ENCODE assay signal across 19 cellular contexts in genomic region chr11:68044898-68045351, GRCh38. TPM values are rescaled to one million over a fixed set of nuclear protein-coding genes. Genes with fewer than 3 reads are reported as not detected.
A peak's percentile ranks its signal among the peaks of the same experiment; 100 is the strongest.
DNase-seq lines count a peak whose midpoint lies in the region; ATAC-seq, FAIRE-seq and TF ChIP-seq lines count a peak whose summit lies in the region.
"Had no signal": no experiment of that assay in that cellular context is flagged by ENCODE, and none has a peak within 500 bp of the region (broad histone marks: within the 10 kb centered on the region; RNA-seq: fewer than 3 reads in every experiment).

No MANE protein-coding gene starts in this region.

- no peak overlapping the region for H2BK12ac ChIP-seq in H9 (ENCODE audit: insufficient read length, low read depth, low read length)
- no peak overlapping the region for H2BK12ac ChIP-seq in H1 (ENCODE audit: low read depth, low read length)

- no peak for TF ChIP-seq CTCF in H9 (conservative IDR thresholded peaks at IDR 0.05)
- no peak for TF ChIP-seq CTCF in H1 (IDR thresholded peaks at IDR 0.05; ENCODE audit: control extremely low read depth in 1 of 3, insufficient read depth in 1 of 3, low read depth in 1 of 3, low read length in 3 of 3)

- H3K27ac Mint-ChIP-seq in H9 = no peak overlapping the region
- H3K27ac Mint-ChIP-seq in stimulated activated effector memory CD8-positive, alpha-beta T cell treated with anti-CD3 and anti-CD28 coated beads, Interleukin-12 subunit alpha, Interleukin-12 subunit beta, amount 100 ng/mL, for 72 hours = peak overlapping the region; percentile 20
- H3K27ac Mint-ChIP-seq: CD8-positive, alpha-beta T cell; IgD-negative memory B cell had no signal

- no peak overlapping the region for H3T11ph ChIP-seq in H9 (ENCODE audit: low read length)

- no peak for FAIRE-seq in H1 (lab: Jason Lieb, UNC)
- FAIRE-seq: G401.6, GM18507, H54 had no signal

- H3K4ac ChIP-seq in H9 (ENCODE audit: low read depth, low read length) (no peak overlapping the region), H1 (replicated peaks; ENCODE audit: insufficient read length, low read depth, low read length) (no peak overlapping the region)

- no peak overlapping the region for H2BK5ac ChIP-seq in H9 (ENCODE audit: insufficient read length, low read length)
- H2BK5ac ChIP-seq in H1 (ENCODE audit: low read depth, low read length) = no peak overlapping the region

- H3K9me3 ChIP-seq in H9 (ENCODE audit: control insufficient read depth, low read depth, low read length) (no peaks in the 10 kb centered on the region), H1 (ENCODE audit: insufficient read depth in 2 of 2, low read depth in 1 of 2, low read length in 1 of 2) (no peaks in the 10 kb centered on the region)
- H3K9me3 ChIP-seq: Peyer's patch, SJCRH30 had no signal

- no peak for TF ChIP-seq EP300 in H1 (IDR thresholded peaks at IDR 0.05; ENCODE audit: borderline replicate concordance in 1 of 2, low read depth in 2 of 2, low read length in 2 of 2)

- H2BK120ac ChIP-seq in H9 (ENCODE audit: low read depth, low read length, poor library complexity, severe bottlenecking) = no peak overlapping the region
- no peak overlapping the region for H2BK120ac ChIP-seq in H1 (replicated peaks; ENCODE audit: low read depth, low read length)

- H3K56ac ChIP-seq in H9 (ENCODE audit: insufficient read length, low read depth, low read length) (no peak overlapping the region), H1 (replicated peaks; ENCODE audit: insufficient read length, low read depth, low read length) (no peak overlapping the region)

- no peak for ATAC-seq in stimulated activated effector memory CD8-positive, alpha-beta T cell treated with anti-CD3 and anti-CD28 coated beads, Interleukin-12 subunit alpha, Interleukin-12 subunit beta, amount 100 ng/mL, for 72 hours
- ATAC-seq in GM19328 (IDR thresholded peaks at IDR 0.05; ENCODE audit: unreplicated experiment) = no peak
- ATAC-seq: CD8-positive, alpha-beta T cell had no signal

- no peaks in the 10 kb centered on the region for H3K27me3 ChIP-seq in H9 (ENCODE audit: insufficient read depth, low read length)
- H3K27me3 ChIP-seq in H1 (replicated peaks in 1 of 4; ENCODE audit: control insufficient read depth in 3 of 4, extremely low read depth in 1 of 4, insufficient read depth in 3 of 4, low read length in 3 of 4) = no peaks in the 10 kb centered on the region
- H3K27me3 ChIP-seq: Peyer's patch, SJCRH30 had no signal

- H3K79me1 ChIP-seq in H9 (ENCODE audit: insufficient read depth, low read depth, low read length, poor library complexity, severe bottlenecking) (no peaks in the 10 kb centered on the region), H1 (ENCODE audit: low read depth, low read length) (no peaks in the 10 kb centered on the region)

- H4K8ac ChIP-seq in H9 (replicated peaks; ENCODE audit: insufficient read length, low read depth, low read length) (no peak overlapping the region), H1 (ENCODE audit: extremely low read depth, insufficient read depth, low read length) (peak overlapping the region; percentile 57; the same call in 1 of the 2 replicates)

- CTCF ChIA-PET in H1 (lab: Charles Lee; ENCODE audit: partially characterized antibody) = interaction anchor here (0.6 to 1.3 kb wide), 2 partner anchors 12 to 164 kb away, joined by 3 to 5 read pairs; no protein-coding TSS in a partner anchor

- H3K4me3 Mint-ChIP-seq in H9 = no peak overlapping the region
- H3K4me3 Mint-ChIP-seq in stimulated activated effector memory CD8-positive, alpha-beta T cell treated with anti-CD3 and anti-CD28 coated beads, Interleukin-12 subunit alpha, Interleukin-12 subunit beta, amount 100 ng/mL, for 72 hours = no peak overlapping the region
- H3K4me3 Mint-ChIP-seq: CD8-positive, alpha-beta T cell; IgD-negative memory B cell had no signal

- no peak for TF ChIP-seq POLR2A in H1 (IDR thresholded peaks at IDR 0.05; ENCODE audit: control extremely low read depth in 1 of 2, low read depth in 2 of 2, low read length in 2 of 2)

- H3K23ac ChIP-seq in H9 (ENCODE audit: insufficient read length, low read depth, low read length) (no peak overlapping the region), H1 (ENCODE audit: insufficient read length) (no peak overlapping the region)

- DNase-seq in D341Med (ENCODE audit: low spot score) (peak; percentile 24), H9 (peak; percentile 24), H1 (ENCODE audit: low read depth in 1 of 2, low spot score in 2 of 2) (no peak), NCI-H2196 (lab: John Stamatoyannopoulos, UW; ENCODE audit: unreplicated experiment) (no peak), SKM-1 (lab: John Stamatoyannopoulos, UW; ENCODE audit: unreplicated experiment) (no peak)
- DNase-seq in stimulated activated effector memory CD8-positive, alpha-beta T cell treated with anti-CD3 and anti-CD28 coated beads, Interleukin-12 subunit alpha, Interleukin-12 subunit beta, amount 100 ng/mL, for 72 hours (ENCODE audit: low spot score in 2 of 2) = no peak
- DNase-seq: C1 segment of cervical spinal cord; CD8-positive, alpha-beta T cell; Karpas-422; MV-4-11; NCI-H1105 treated with DMSO at 0.1 percent for 48 hours; NCI-H446; SJCRH30 had no signal

- H3K36me3 ChIP-seq in H1 (ENCODE audit: control insufficient read depth in 2 of 4, insufficient read depth in 4 of 4, low read length in 3 of 4) = no peaks in the 10 kb centered on the region; a peak in 1 of 8 replicates
- H3K36me3 ChIP-seq: SJCRH30 had no signal

- peaks cover 5 to 6% of the 10 kb centered on the region in 2 experiments for H3K4me1 Mint-ChIP-seq in H9
- peaks cover 18% of the 10 kb centered on the region for H3K4me1 Mint-ChIP-seq in stimulated activated effector memory CD8-positive, alpha-beta T cell treated with anti-CD3 and anti-CD28 coated beads, Interleukin-12 subunit alpha, Interleukin-12 subunit beta, amount 100 ng/mL, for 72 hours

- no peak overlapping the region for H3K18ac ChIP-seq in H9 (ENCODE audit: insufficient read length, low read depth, low read length)
- no peak overlapping the region for H3K18ac ChIP-seq in H1 (ENCODE audit: extremely low read depth, low read length)

- H2BK15ac ChIP-seq in H9 (ENCODE audit: low read depth, low read length) (no peak overlapping the region), H1 (ENCODE audit: low read length) (no peak overlapping the region)

- TF ChIP-seq RAD21 in H1 (IDR thresholded peaks at IDR 0.05 in 1 of 2, conservative IDR thresholded peaks at IDR 0.05 in 1 of 2; ENCODE audit: low read depth in 2 of 2, low read length in 2 of 2) = no peak

- POLR2A ChIA-PET in H1 (lab: Charles Lee; ENCODE audit: partially characterized antibody) = interaction anchor here (0.8 kb wide), 1 partner anchor 11 kb away, joined by 3 read pairs; no protein-coding TSS in a partner anchor

- H2AK5ac ChIP-seq in H9 (ENCODE audit: insufficient read length, low read length) (no peak overlapping the region), H1 (ENCODE audit: low read depth, low read length) (no peak overlapping the region)

- H2BK20ac ChIP-seq in H9 (ENCODE audit: low read depth, low read length, poor library complexity, severe bottlenecking) (no peak overlapping the region), H1 (ENCODE audit: low read length) (no peak overlapping the region)

- H2AFZ ChIP-seq in H9 (ENCODE audit: low read length) = no peak overlapping the region
- H2AFZ ChIP-seq in H1 (ENCODE audit: low read length) = no peak overlapping the region

- no peaks in the 10 kb centered on the region; a peak in 1 of 7 replicates for H3K36me3 Mint-ChIP-seq in H9 (ENCODE audit: insufficient read depth in 1 of 3, low read depth in 3 of 3)
- H3K36me3 Mint-ChIP-seq in stimulated activated effector memory CD8-positive, alpha-beta T cell treated with anti-CD3 and anti-CD28 coated beads, Interleukin-12 subunit alpha, Interleukin-12 subunit beta, amount 100 ng/mL, for 72 hours = peaks cover 65% of the 10 kb centered on the region
- H3K36me3 Mint-ChIP-seq: IgD-negative memory B cell had no signal

- H4K20me1 ChIP-seq in H9 (ENCODE audit: control insufficient read depth, insufficient read depth, insufficient read length) (no peaks in the 10 kb centered on the region), H1 (replicated peaks in 1 of 2; ENCODE audit: control insufficient read depth in 1 of 2, insufficient read depth in 2 of 2, low read length in 2 of 2) (peaks cover 0 to 6% of the 10 kb centered on the region in 2 experiments)

- no peak overlapping the region for H4K91ac ChIP-seq in H9 (ENCODE audit: insufficient read length, low read depth, low read length)
- no peak overlapping the region for H4K91ac ChIP-seq in H1 (replicated peaks; ENCODE audit: insufficient read length, low read length)

- H3K27ac ChIP-seq in H9 (ENCODE audit: insufficient read length, low read depth, low read length) (no peak overlapping the region), H1 (ENCODE audit: low read depth, low read length) (no peak overlapping the region)
- H3K27ac ChIP-seq: Peyer's patch, SJCRH30 had no signal

- H4K5ac ChIP-seq in H9 (ENCODE audit: insufficient read length, low read depth, low read length) (no peak overlapping the region), H1 (ENCODE audit: insufficient read length, low read depth, low read length) (no peak overlapping the region)

- H3K27me3 Mint-ChIP-seq in H9 (ENCODE audit: low read depth) = no peaks in the 10 kb centered on the region
- H3K27me3 Mint-ChIP-seq: IgD-negative memory B cell had no signal

- H3K4me1 ChIP-seq in H9 (ENCODE audit: insufficient read depth, low read length) = no peaks in the 10 kb centered on the region; the same call in 1 of the 2 replicates
- peaks cover 2 to 10% (median 7%) of the 10 kb centered on the region in 4 experiments for H3K4me1 ChIP-seq in H1 (replicated peaks in 1 of 4; ENCODE audit: control insufficient read depth in 3 of 4, insufficient read depth in 4 of 4, low read length in 3 of 4)

- H3K9ac ChIP-seq in H9 (ENCODE audit: extremely low read depth, insufficient read length, low read length) (no peak overlapping the region), H1 (replicated peaks in 1 of 4; ENCODE audit: extremely low read depth in 1 of 4, low read depth in 3 of 4, low read length in 3 of 4) (no peak overlapping the region)

- H3K4me2 ChIP-seq in H9 (ENCODE audit: insufficient read depth, insufficient read length, low read length) (no peak overlapping the region), H1 (ENCODE audit: insufficient read depth in 1 of 2, low read depth in 2 of 2, low read length in 2 of 2) (no peak overlapping the region)

- WGBS in H9 (ENCODE audit: extremely low coverage, insufficient read length, low lambda C conversion rate) = no CpG with 5 or more reads among the region's 18 CpGs
- 95% methylated on average over 17 of the region's 18 CpGs; no CpG with 5 or more reads in 1 of the 2 experiments for WGBS in H1 (ENCODE audit: extremely low coverage in 1 of 2, insufficient coverage in 1 of 2, insufficient read length in 1 of 2, insufficient replicate concordance in 2 of 2, low coverage in 1 of 2, low lambda C conversion rate in 2 of 2, missing lambda C conversion rate in 1 of 2), 2 experiments

- no peaks in the 10 kb centered on the region for H3K9me3 Mint-ChIP-seq in H9
- H3K9me3 Mint-ChIP-seq in stimulated activated effector memory CD8-positive, alpha-beta T cell treated with anti-CD3 and anti-CD28 coated beads, Interleukin-12 subunit alpha, Interleukin-12 subunit beta, amount 100 ng/mL, for 72 hours = no peaks in the 10 kb centered on the region
- H3K9me3 Mint-ChIP-seq: CD8-positive, alpha-beta T cell; IgD-negative memory B cell had no signal

- H3K23me2 ChIP-seq in H9 (ENCODE audit: insufficient read length, low read depth, low read length, poor library complexity, severe bottlenecking) = no peaks in the 10 kb centered on the region
- no peaks in the 10 kb centered on the region; the same call in 1 of the 2 replicates for H3K23me2 ChIP-seq in H1 (ENCODE audit: low read depth, low read length)

- H3K79me2 ChIP-seq in H9 (ENCODE audit: insufficient read depth, low read length) (no peaks in the 10 kb centered on the region), H1 (ENCODE audit: control insufficient read depth in 1 of 2, insufficient read depth in 2 of 2, low read length in 2 of 2) (no peaks in the 10 kb centered on the region)

- H3K14ac ChIP-seq in H9 (ENCODE audit: insufficient read depth, low read length) (no peak overlapping the region; the same call in 1 of the 2 replicates), H1 (ENCODE audit: insufficient read length) (no peak overlapping the region)

- H3K4me3 ChIP-seq in H1 (ENCODE audit: extremely low read depth in 1 of 4, insufficient read depth in 2 of 4, low read depth in 3 of 4, low read length in 4 of 4) = no peak overlapping the region
- H3K4me3 ChIP-seq: Peyer's patch, SJCRH30 had no signal

RNA-seq across cellular contexts. Expression of gene TCIRG1, which starts 6.1 kb away (rescaled TPM):
- total RNA-seq in H9 (2021) = 24.4 and 27.1 TPM in 2 replicates
- 25.3 and 25.7 TPM in 2 replicates for total RNA-seq in H1 (2021; fragmentation: NEBNext Ultra II Directional; extraction: Animal tissue kit (Norgen Biotek cat#: 25700))
- polyA plus RNA-seq in H1 (2011; rRNA removed) = 39.6 and 50.2 TPM in 2 replicates
- 35.8 TPM for polyA plus RNA-seq in H1 (2011; cell fraction: cytosol; rRNA removed)
- 287 TPM for polyA plus RNA-seq in H1 (2011; cell fraction: nucleus; rRNA removed)
- 12.7 to 29.5 TPM (median 24.4 TPM) in 4 replicates for polyA plus RNA-seq in H1 (2012, experiment 1 of 2)
- 16.1 TPM for polyA plus RNA-seq in H1 (2012, experiment 2 of 2)
- 25.3 TPM for polyA plus RNA-seq in H1 (2013, experiment 1 of 2)
- polyA plus RNA-seq in H1 (2013, experiment 2 of 2) = 21.2 TPM
- 10.0 and 11.3 TPM in 2 replicates for polyA minus RNA-seq in H1 (2011; rRNA and poly(A)+ RNA removed)
- 15.0 TPM for polyA minus RNA-seq in H1 (2011; cell fraction: cytosol; rRNA and poly(A)+ RNA removed)
- 43.9 TPM for polyA minus RNA-seq in H1 (2011; cell fraction: nucleus; rRNA and poly(A)+ RNA removed)

RNA-seq across cellular contexts. Expression of gene NDUFS8, which starts 14.4 kb away (rescaled TPM):
- 213 and 214 TPM in 2 replicates for total RNA-seq in H9 (2021)
- total RNA-seq in H1 (2021; fragmentation: NEBNext Ultra II Directional; extraction: Animal tissue kit (Norgen Biotek cat#: 25700)) = 182 and 199 TPM in 2 replicates
- polyA plus RNA-seq in H1 (2011; rRNA removed) = 291 and 406 TPM in 2 replicates
- 222 TPM for polyA plus RNA-seq in H1 (2011; cell fraction: cytosol; rRNA removed)
- 253 TPM for polyA plus RNA-seq in H1 (2011; cell fraction: nucleus; rRNA removed)
- polyA plus RNA-seq in H1 (2012, experiment 1 of 2) = 92.1 to 255 TPM (median 248 TPM) in 4 replicates
- polyA plus RNA-seq in H1 (2012, experiment 2 of 2) = 348 TPM
- polyA plus RNA-seq in H1 (2013, experiment 1 of 2) = 130 TPM
- 128 TPM for polyA plus RNA-seq in H1 (2013, experiment 2 of 2)
- polyA minus RNA-seq in H1 (2011; rRNA and poly(A)+ RNA removed) = 69.8 and 77.8 TPM in 2 replicates
- polyA minus RNA-seq in H1 (2011; cell fraction: cytosol; rRNA and poly(A)+ RNA removed) = 133 TPM
- 92.8 TPM for polyA minus RNA-seq in H1 (2011; cell fraction: nucleus; rRNA and poly(A)+ RNA removed)

RNA-seq across cellular contexts. Expression of gene ALDH3B1, which starts 34.8 kb away (rescaled TPM):
- not detected in 2 replicates for total RNA-seq in H9 (2021)
- total RNA-seq in H1 (2021; fragmentation: NEBNext Ultra II Directional; extraction: Animal tissue kit (Norgen Biotek cat#: 25700)) = 0.27 and 0.32 TPM in 2 replicates
- 0.47 TPM in 2 replicates for polyA plus RNA-seq in H1 (2011; rRNA removed)
- 0.50 TPM for polyA plus RNA-seq in H1 (2011; cell fraction: cytosol; rRNA removed)
- polyA plus RNA-seq in H1 (2011; cell fraction: nucleus; rRNA removed) = 0.53 TPM
- polyA plus RNA-seq in H1 (2012, experiment 1 of 2) = 0.62 to 1.1 TPM (median 0.75 TPM) in 4 replicates
- 0.26 TPM for polyA plus RNA-seq in H1 (2012, experiment 2 of 2)
- 0.18 TPM for polyA plus RNA-seq in H1 (2013, experiment 1 of 2)
- 0.26 TPM for polyA plus RNA-seq in H1 (2013, experiment 2 of 2)
- polyA minus RNA-seq in H1 (2011; rRNA and poly(A)+ RNA removed) = 0.16 and 0.34 TPM in 2 replicates
- polyA minus RNA-seq in H1 (2011; cell fraction: cytosol; rRNA and poly(A)+ RNA removed) = 0.88 TPM
- polyA minus RNA-seq in H1 (2011; cell fraction: nucleus; rRNA and poly(A)+ RNA removed) = 0.50 TPM
- total RNA-seq: CD8-positive, alpha-beta T cell had no signal

RNA-seq across cellular contexts. Expression of gene UNC93B1, which starts 41.0 kb away (rescaled TPM):
- total RNA-seq in H9 (2021) = 21.7 and 23.3 TPM in 2 replicates
- total RNA-seq in H1 (2021; fragmentation: NEBNext Ultra II Directional; extraction: Animal tissue kit (Norgen Biotek cat#: 25700)) = 18.9 and 19.2 TPM in 2 replicates
- 34.3 and 40.8 TPM in 2 replicates for polyA plus RNA-seq in H1 (2011; rRNA removed)
- 24.6 TPM for polyA plus RNA-seq in H1 (2011; cell fraction: cytosol; rRNA removed)
- 53.5 TPM for polyA plus RNA-seq in H1 (2011; cell fraction: nucleus; rRNA removed)
- polyA plus RNA-seq in H1 (2012, experiment 1 of 2) = 8.7 to 20.4 TPM (median 17.7 TPM) in 4 replicates
- polyA plus RNA-seq in H1 (2012, experiment 2 of 2) = 16.4 TPM
- polyA plus RNA-seq in H1 (2013, experiment 1 of 2) = 22.0 TPM
- 22.4 TPM for polyA plus RNA-seq in H1 (2013, experiment 2 of 2)
- polyA minus RNA-seq in H1 (2011; rRNA and poly(A)+ RNA removed) = 20.6 and 26.5 TPM in 2 replicates
- polyA minus RNA-seq in H1 (2011; cell fraction: cytosol; rRNA and poly(A)+ RNA removed) = 14.0 TPM
- 24.7 TPM for polyA minus RNA-seq in H1 (2011; cell fraction: nucleus; rRNA and poly(A)+ RNA removed)
- total RNA-seq: SJCRH30 had no signal

Comparison
In these comparisons a context has a peak if more than half of its experiments do, and no peak if none do; other contexts are left out.
1. DNase-seq: peak in D341Med (single experiment) and H9 (single experiment); none in H1 (0 of 2), stimulated activated effector memory CD8-positive, alpha-beta T cell treated with anti-CD3 and anti-CD28 coated beads, Interleukin-12 subunit alpha, Interleukin-12 subunit beta, amount 100 ng/mL, for 72 hours (0 of 2), NCI-H2196 (single experiment) and SKM-1 (single experiment).